In genomic region chr18:22536558-22536957, GRCh38 we compare ENCODE assay signal across 15 cellular contexts.
A peak's percentile ranks its signal among the peaks of the same experiment; 100 is the strongest.
DNase-seq lines count a peak whose midpoint lies in the region; ATAC-seq, FAIRE-seq and TF ChIP-seq lines count a peak whose summit lies in the region.
"Had no signal": no experiment of that assay in that cellular context is flagged by ENCODE, and none has a peak within 500 bp of the region (broad histone marks: within the 10 kb centered on the region; RNA-seq: fewer than 3 reads in every experiment).

No MANE protein-coding gene starts in this region.

- in situ Hi-C loops in IMR-90 (cut with MboI; ENCODE audit: low sequenced_read_pairs) = no loop called here

- no peak overlapping the region for H2BK5ac ChIP-seq in IMR-90 (ENCODE audit: low read depth, low read length, poor library complexity, severe bottlenecking)

- H3K56ac ChIP-seq in IMR-90 (ENCODE audit: extremely low read depth, insufficient read depth, low read length) = no peak overlapping the region

- H3K4me3 ChIP-seq in cardiac muscle cell = no peak overlapping the region
- H3K4me3 ChIP-seq in IMR-90 (ENCODE audit: insufficient read depth, low read depth, low read length) = no peak overlapping the region
- no peak overlapping the region for H3K4me3 ChIP-seq in endothelial cell of umbilical vein (replicated peaks in 1 of 3; ENCODE audit: insufficient read depth in 1 of 3, low read depth in 1 of 3, low read length in 3 of 3)
- H3K4me3 ChIP-seq: BLaER1 treated with 17β-estradiol and CSF1 and Interleukin-3, amounts not matched to agents 10 nM and 100 nM; GM12878 had no signal

- CTCF ChIA-PET in IMR-90 (lab: Yijun Ruan, JAX) (no interaction called here), endothelial cell of umbilical vein (lab: Charles Lee) (interaction anchor here (0.9 kb wide), 1 partner anchor 26 kb away, joined by 4 read pairs; no protein-coding TSS in a partner anchor)

- no peaks in the 10 kb centered on the region for H3K79me2 ChIP-seq in endothelial cell of umbilical vein (ENCODE audit: control insufficient read depth, insufficient read depth, low read length)

- H4K20me1 ChIP-seq in IMR-90 (ENCODE audit: insufficient read depth, low read length) (no peaks in the 10 kb centered on the region), endothelial cell of umbilical vein (replicated peaks; ENCODE audit: control insufficient read depth, extremely low read depth, insufficient read depth, low read length) (no peaks in the 10 kb centered on the region)
- H4K20me1 ChIP-seq: BLaER1 treated with 17β-estradiol and CSF1 and Interleukin-3, amounts not matched to agents 10 nM and 100 nM had no signal

- no peak overlapping the region for H4K8ac ChIP-seq in IMR-90 (ENCODE audit: low read depth in 2 of 2, low read length in 2 of 2)

- BruUV-seq in IMR-90 (replicated peaks; lab: Mats Ljungman, UMichigan) (no TSS peak), endothelial cell of umbilical vein (replicated peaks; lab: Mats Ljungman, UMichigan) (no TSS peak)

- H3K36me3 Mint-ChIP-seq in nephron progenitor cell (ENCODE audit: low read depth) = no peaks in the 10 kb centered on the region
- H3K36me3 Mint-ChIP-seq: CD4-positive, CD25-positive, alpha-beta regulatory T cell; IgD-negative memory B cell had no signal

- H3K4me1 ChIP-seq in cardiac muscle cell (ENCODE audit: low read depth) = peaks cover 13% of the 10 kb centered on the region
- H3K4me1 ChIP-seq in IMR-90 (ENCODE audit: control insufficient read depth, insufficient read depth, low read length) = no peaks in the 10 kb centered on the region
- H3K4me1 ChIP-seq in endothelial cell of umbilical vein (ENCODE audit: control insufficient read depth, extremely low read depth, insufficient read depth, low read length) = no peaks in the 10 kb centered on the region
- H3K4me1 ChIP-seq: BLaER1 treated with 17β-estradiol and CSF1 and Interleukin-3, amounts not matched to agents 10 nM and 100 nM had no signal

- H4K91ac ChIP-seq in IMR-90 (ENCODE audit: insufficient read depth, low read depth, low read length) = no peak overlapping the region

- no peaks in the 10 kb centered on the region for H3K36me3 ChIP-seq in cardiac muscle cell
- H3K36me3 ChIP-seq in IMR-90 (ENCODE audit: control insufficient read depth, insufficient read depth, low read length) = no peaks in the 10 kb centered on the region
- no peaks in the 10 kb centered on the region for H3K36me3 ChIP-seq in endothelial cell of umbilical vein (ENCODE audit: control insufficient read depth in 2 of 2, extremely low read depth in 1 of 2, insufficient read depth in 2 of 2, low read length in 2 of 2)
- H3K36me3 ChIP-seq: BLaER1 treated with 17β-estradiol and CSF1 and Interleukin-3, amounts not matched to agents 10 nM and 100 nM had no signal

- no peak overlapping the region for H2AK5ac ChIP-seq in IMR-90 (ENCODE audit: low read depth, low read length)

- DNase-seq in cardiac muscle cell (ENCODE audit: low read depth in 1 of 2, low spot score in 1 of 2) (peak in 1 of 2 donors; percentile 56), Right ventricle myocardium inferior (ENCODE audit: missing footprints) (no peak), IMR-90 (no peak), endothelial cell of umbilical vein (ENCODE audit: low read depth, low spot score) (no peak), nephron progenitor cell (no peak), GM19238 (ENCODE audit: insufficient read length, low spot score) (no peak)
- DNase-seq: ACHN; CD4-positive, CD25-positive, alpha-beta regulatory T cell; HCEC 1CT had no signal

- H3K4me1 Mint-ChIP-seq in nephron progenitor cell = peaks cover 14% of the 10 kb centered on the region
- H3K4me1 Mint-ChIP-seq: CD4-positive, CD25-positive, alpha-beta regulatory T cell; IgD-negative memory B cell had no signal

- H4K5ac ChIP-seq in IMR-90 (ENCODE audit: low read depth, low read length) = no peak overlapping the region

- H3K4me2 ChIP-seq in IMR-90 (ENCODE audit: low read depth, low read length) (no peak overlapping the region), endothelial cell of umbilical vein (ENCODE audit: insufficient read depth, low read length) (no peak overlapping the region)
- H3K4me2 ChIP-seq: BLaER1 treated with 17β-estradiol and CSF1 and Interleukin-3, amounts not matched to agents 10 nM and 100 nM had no signal

- H3K27ac ChIP-seq in cardiac muscle cell (peak overlapping the region; percentile 85), IMR-90 (ENCODE audit: insufficient read depth, low read length) (no peak overlapping the region), endothelial cell of umbilical vein (ENCODE audit: insufficient read depth, low read depth, low read length) (no peak overlapping the region)
- H3K27ac ChIP-seq: BLaER1 treated with 17β-estradiol and CSF1 and Interleukin-3, amounts not matched to agents 10 nM and 100 nM had no signal

- no peaks in the 10 kb centered on the region for H3K79me1 ChIP-seq in IMR-90 (ENCODE audit: low read depth in 1 of 2, low read length in 2 of 2)

- 0 out of 2 replicates have a peak overlapping the region, but pooled peaks have one; percentile 1 for H2BK20ac ChIP-seq in IMR-90 (ENCODE audit: low read depth, low read length)

- WGBS in IMR-90 (ENCODE audit: extremely low coverage in 2 of 2, insufficient read length in 1 of 2), 2 experiments = 100% methylated on average over 2 of the region's 7 CpGs; no CpG with 5 or more reads in 1 of the 2 experiments

- POLR2A ChIA-PET in IMR-90 (lab: Charles Lee; ENCODE audit: unreplicated experiment) (no interaction called here), endothelial cell of umbilical vein (lab: Charles Lee) (no interaction called here)

- no peak overlapping the region for H3K4me3 Mint-ChIP-seq in nephron progenitor cell
- H3K4me3 Mint-ChIP-seq: CD4-positive, CD25-positive, alpha-beta regulatory T cell; IgD-negative memory B cell had no signal

- H3K9me3 Mint-ChIP-seq in nephron progenitor cell = peaks cover 19% of the 10 kb centered on the region

- H2BK15ac ChIP-seq in IMR-90 (ENCODE audit: low read depth, low read length) = no peak overlapping the region

- no peak for TF ChIP-seq POLR2A in IMR-90 (IDR thresholded peaks at IDR 0.05; ENCODE audit: low read depth, low read length)
- TF ChIP-seq POLR2A in endothelial cell of umbilical vein (IDR thresholded peaks at IDR 0.05; ENCODE audit: low read depth, low read length) = no peak

- FAIRE-seq in endothelial cell of umbilical vein (lab: Jason Lieb, UNC) = no peak
- FAIRE-seq: GM12878, GM18507 had no signal

- H3K27ac Mint-ChIP-seq in nephron progenitor cell = peak overlapping the region; percentile 32
- H3K27ac Mint-ChIP-seq: CD4-positive, CD25-positive, alpha-beta regulatory T cell; IgD-negative memory B cell had no signal

- no peak overlapping the region for H3K23ac ChIP-seq in IMR-90 (ENCODE audit: low read depth, low read length)

- H2BK120ac ChIP-seq in IMR-90 (ENCODE audit: low read depth, low read length) = no peak overlapping the region

- dilution Hi-C loops in IMR-90 (cut with HindIII; ENCODE audit: low sequenced_read_pairs, unreplicated experiment) = no loop called here
- dilution Hi-C loops in endothelial cell of umbilical vein (cut with MboI; ENCODE audit: extremely low pct_ligation_motif_present, low sequenced_read_pairs) = no loop called here

- H3K9me3 ChIP-seq in cardiac muscle cell (ENCODE audit: low read depth) (no peaks in the 10 kb centered on the region), IMR-90 (ENCODE audit: control insufficient read depth, insufficient read depth, low read length) (no peaks in the 10 kb centered on the region), endothelial cell of umbilical vein (replicated peaks; ENCODE audit: control insufficient read depth, insufficient read depth, low read length) (no peaks in the 10 kb centered on the region)
- H3K9me3 ChIP-seq: BLaER1 treated with 17β-estradiol and CSF1 and Interleukin-3, amounts not matched to agents 10 nM and 100 nM had no signal

- H3K14ac ChIP-seq in IMR-90 (replicated peaks; ENCODE audit: low read depth, low read length) = no peak overlapping the region

- no peak for TF ChIP-seq CTCF in cardiac muscle cell (IDR thresholded peaks at IDR 0.05; ENCODE audit: low read depth, low read length)
- no peak for TF ChIP-seq CTCF in IMR-90 (conservative IDR thresholded peaks at IDR 0.05; ENCODE audit: low read depth, low read length)
- no peak for TF ChIP-seq CTCF in endothelial cell of umbilical vein (IDR thresholded peaks at IDR 0.05; ENCODE audit: extremely low read depth in 1 of 2, insufficient read depth in 1 of 2, low read depth in 1 of 2, low read length in 2 of 2)
- TF ChIP-seq CTCF in nephron progenitor cell (IDR thresholded peaks at IDR 0.05) = no peak

- H3K9ac ChIP-seq in IMR-90 (ENCODE audit: low read depth, low read length) = no peak overlapping the region
- no peak overlapping the region for H3K9ac ChIP-seq in endothelial cell of umbilical vein (replicated peaks; ENCODE audit: extremely low read depth, insufficient read depth, low read length)
- H3K9ac ChIP-seq: BLaER1 treated with 17β-estradiol and CSF1 and Interleukin-3, amounts not matched to agents 10 nM and 100 nM had no signal

- no peaks in the 10 kb centered on the region for H3K9me1 ChIP-seq in IMR-90 (ENCODE audit: insufficient read depth, low read length)
- no peaks in the 10 kb centered on the region for H3K9me1 ChIP-seq in endothelial cell of umbilical vein (replicated peaks; ENCODE audit: control insufficient read depth, extremely low read depth, insufficient read depth, low read length)

- H3K4ac ChIP-seq in IMR-90 (ENCODE audit: low read depth, low read length) = no peak overlapping the region

- peaks cover 4% of the 10 kb centered on the region for H3K27me3 Mint-ChIP-seq in nephron progenitor cell (ENCODE audit: low read depth, poor library complexity)
- H3K27me3 Mint-ChIP-seq: CD4-positive, CD25-positive, alpha-beta regulatory T cell; IgD-negative memory B cell had no signal

- H3K18ac ChIP-seq in IMR-90 (ENCODE audit: low read depth, low read length) = no peak overlapping the region

- ATAC-seq in Right ventricle myocardium inferior (no peak), IMR-90 (ENCODE audit: low read depth) (no peak), HG03196 (IDR thresholded peaks at IDR 0.05; ENCODE audit: unreplicated experiment) (no peak), GM21526 (IDR thresholded peaks at IDR 0.05; ENCODE audit: low FRiP score, unreplicated experiment) (no peak)
- ATAC-seq: GM12878 had no signal

- H3K27me3 ChIP-seq in cardiac muscle cell (no peaks in the 10 kb centered on the region), IMR-90 (ENCODE audit: control insufficient read depth, insufficient read depth, low read length) (no peaks in the 10 kb centered on the region), endothelial cell of umbilical vein (ENCODE audit: control insufficient read depth in 2 of 2, insufficient read depth in 2 of 2, low read length in 2 of 2) (no peaks in the 10 kb centered on the region)
- H3K27me3 ChIP-seq: BLaER1 treated with 17β-estradiol and CSF1 and Interleukin-3, amounts not matched to agents 10 nM and 100 nM had no signal

- H2AFZ ChIP-seq in IMR-90 (replicated peaks; ENCODE audit: low read length, poor library complexity) (no peak overlapping the region), endothelial cell of umbilical vein (ENCODE audit: low read depth, low read length) (peak overlapping the region; percentile 35)

- intact Hi-C loops in Right ventricle myocardium inferior (cut with DNase I) (no loop called here), IMR-90 (cut with micrococcal nuclease) (no loop called here), endothelial cell of umbilical vein (cut with micrococcal nuclease) (no loop called here)

- TF ChIP-seq RAD21 in IMR-90 (IDR thresholded peaks at IDR 0.05; ENCODE audit: low read length) = no peak

- no peak overlapping the region for H2AK9ac ChIP-seq in IMR-90 (replicated peaks; ENCODE audit: low read depth, low read length, poor library complexity)
